ENCODE assay signal across 2 cellular contexts in the genomic region with DNA sequence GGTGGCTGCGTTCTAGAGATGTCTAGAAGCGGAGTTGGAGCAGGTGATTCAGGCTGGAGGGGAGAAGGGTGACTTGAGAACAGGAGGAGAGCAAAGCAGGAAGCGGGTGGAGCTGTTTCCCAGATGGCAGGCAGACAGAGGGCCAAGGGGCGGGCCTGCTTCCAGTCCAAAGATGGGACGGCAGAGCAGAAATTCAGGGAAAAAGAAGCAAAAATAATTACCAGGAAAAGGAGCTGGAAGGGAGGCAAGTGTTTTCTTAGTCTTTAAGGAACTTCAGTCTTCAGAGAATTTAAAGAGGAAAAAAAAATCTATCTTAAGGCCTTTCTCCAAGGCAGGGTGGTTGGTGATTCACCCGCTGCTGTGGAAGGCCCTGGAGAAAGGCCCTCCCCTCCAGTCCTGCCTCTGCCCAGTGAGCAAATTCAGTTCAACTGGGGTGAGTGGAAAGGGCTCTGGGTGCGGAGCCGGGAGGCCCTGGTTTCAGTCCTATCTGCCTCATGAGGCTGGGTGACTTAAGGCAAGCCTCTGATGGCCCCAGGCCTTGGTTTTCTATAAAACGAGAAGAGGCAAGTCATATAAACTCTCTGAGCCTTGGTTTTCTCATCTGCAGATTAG.
TF ChIP-seq lines count a peak whose summit lies in the region.

No MANE protein-coding gene starts in this region.

TF ChIP-seq in GM23338, 12 proteins besides CTCF, POLR2A, EP300 and RAD21:
- TF ChIP-seq, protein P1, sequence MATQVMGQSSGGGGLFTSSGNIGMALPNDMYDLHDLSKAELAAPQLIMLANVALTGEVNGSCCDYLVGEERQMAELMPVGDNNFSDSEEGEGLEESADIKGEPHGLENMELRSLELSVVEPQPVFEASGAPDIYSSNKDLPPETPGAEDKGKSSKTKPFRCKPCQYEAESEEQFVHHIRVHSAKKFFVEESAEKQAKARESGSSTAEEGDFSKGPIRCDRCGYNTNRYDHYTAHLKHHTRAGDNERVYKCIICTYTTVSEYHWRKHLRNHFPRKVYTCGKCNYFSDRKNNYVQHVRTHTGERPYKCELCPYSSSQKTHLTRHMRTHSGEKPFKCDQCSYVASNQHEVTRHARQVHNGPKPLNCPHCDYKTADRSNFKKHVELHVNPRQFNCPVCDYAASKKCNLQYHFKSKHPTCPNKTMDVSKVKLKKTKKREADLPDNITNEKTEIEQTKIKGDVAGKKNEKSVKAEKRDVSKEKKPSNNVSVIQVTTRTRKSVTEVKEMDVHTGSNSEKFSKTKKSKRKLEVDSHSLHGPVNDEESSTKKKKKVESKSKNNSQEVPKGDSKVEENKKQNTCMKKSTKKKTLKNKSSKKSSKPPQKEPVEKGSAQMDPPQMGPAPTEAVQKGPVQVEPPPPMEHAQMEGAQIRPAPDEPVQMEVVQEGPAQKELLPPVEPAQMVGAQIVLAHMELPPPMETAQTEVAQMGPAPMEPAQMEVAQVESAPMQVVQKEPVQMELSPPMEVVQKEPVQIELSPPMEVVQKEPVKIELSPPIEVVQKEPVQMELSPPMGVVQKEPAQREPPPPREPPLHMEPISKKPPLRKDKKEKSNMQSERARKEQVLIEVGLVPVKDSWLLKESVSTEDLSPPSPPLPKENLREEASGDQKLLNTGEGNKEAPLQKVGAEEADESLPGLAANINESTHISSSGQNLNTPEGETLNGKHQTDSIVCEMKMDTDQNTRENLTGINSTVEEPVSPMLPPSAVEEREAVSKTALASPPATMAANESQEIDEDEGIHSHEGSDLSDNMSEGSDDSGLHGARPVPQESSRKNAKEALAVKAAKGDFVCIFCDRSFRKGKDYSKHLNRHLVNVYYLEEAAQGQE (IDR thresholded peaks at IDR 0.05; ENCODE audit: unreplicated experiment): no peak
- no peak for TF ChIP-seq STAT1 (IDR thresholded peaks at IDR 0.05; ENCODE audit: unreplicated experiment)
- TF ChIP-seq CREB1 (CRISPR knock-in tag; IDR thresholded peaks at IDR 0.05; ENCODE audit: low read depth): no peak
- TF ChIP-seq JUNB (IDR thresholded peaks at IDR 0.05; ENCODE audit: unreplicated experiment): no peak

TF ChIP-seq in SK-N-SH treated with all-trans-retinoic acid at 6 μM for 48 hours, 23 proteins besides CTCF, POLR2A, EP300 and RAD21 (continued from another document):
- TF ChIP-seq, protein P2, sequence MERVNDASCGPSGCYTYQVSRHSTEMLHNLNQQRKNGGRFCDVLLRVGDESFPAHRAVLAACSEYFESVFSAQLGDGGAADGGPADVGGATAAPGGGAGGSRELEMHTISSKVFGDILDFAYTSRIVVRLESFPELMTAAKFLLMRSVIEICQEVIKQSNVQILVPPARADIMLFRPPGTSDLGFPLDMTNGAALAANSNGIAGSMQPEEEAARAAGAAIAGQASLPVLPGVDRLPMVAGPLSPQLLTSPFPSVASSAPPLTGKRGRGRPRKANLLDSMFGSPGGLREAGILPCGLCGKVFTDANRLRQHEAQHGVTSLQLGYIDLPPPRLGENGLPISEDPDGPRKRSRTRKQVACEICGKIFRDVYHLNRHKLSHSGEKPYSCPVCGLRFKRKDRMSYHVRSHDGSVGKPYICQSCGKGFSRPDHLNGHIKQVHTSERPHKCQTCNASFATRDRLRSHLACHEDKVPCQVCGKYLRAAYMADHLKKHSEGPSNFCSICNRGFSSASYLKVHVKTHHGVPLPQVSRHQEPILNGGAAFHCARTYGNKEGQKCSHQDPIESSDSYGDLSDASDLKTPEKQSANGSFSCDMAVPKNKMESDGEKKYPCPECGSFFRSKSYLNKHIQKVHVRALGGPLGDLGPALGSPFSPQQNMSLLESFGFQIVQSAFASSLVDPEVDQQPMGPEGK (CRISPR knock-in tag; IDR thresholded peaks at IDR 0.05; ENCODE audit: borderline replicate concordance): no peak
- TF ChIP-seq, protein P3, sequence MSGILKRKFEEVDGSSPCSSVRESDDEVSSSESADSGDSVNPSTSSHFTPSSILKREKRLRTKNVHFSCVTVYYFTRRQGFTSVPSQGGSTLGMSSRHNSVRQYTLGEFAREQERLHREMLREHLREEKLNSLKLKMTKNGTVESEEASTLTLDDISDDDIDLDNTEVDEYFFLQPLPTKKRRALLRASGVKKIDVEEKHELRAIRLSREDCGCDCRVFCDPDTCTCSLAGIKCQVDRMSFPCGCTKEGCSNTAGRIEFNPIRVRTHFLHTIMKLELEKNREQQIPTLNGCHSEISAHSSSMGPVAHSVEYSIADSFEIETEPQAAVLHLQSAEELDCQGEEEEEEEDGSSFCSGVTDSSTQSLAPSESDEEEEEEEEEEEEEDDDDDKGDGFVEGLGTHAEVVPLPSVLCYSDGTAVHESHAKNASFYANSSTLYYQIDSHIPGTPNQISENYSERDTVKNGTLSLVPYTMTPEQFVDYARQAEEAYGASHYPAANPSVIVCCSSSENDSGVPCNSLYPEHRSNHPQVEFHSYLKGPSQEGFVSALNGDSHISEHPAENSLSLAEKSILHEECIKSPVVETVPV (CRISPR knock-in tag; IDR thresholded peaks at IDR 0.05): no peak
